Comparison of ENCODE assay signal across 9 cellular contexts in the genomic region with DNA sequence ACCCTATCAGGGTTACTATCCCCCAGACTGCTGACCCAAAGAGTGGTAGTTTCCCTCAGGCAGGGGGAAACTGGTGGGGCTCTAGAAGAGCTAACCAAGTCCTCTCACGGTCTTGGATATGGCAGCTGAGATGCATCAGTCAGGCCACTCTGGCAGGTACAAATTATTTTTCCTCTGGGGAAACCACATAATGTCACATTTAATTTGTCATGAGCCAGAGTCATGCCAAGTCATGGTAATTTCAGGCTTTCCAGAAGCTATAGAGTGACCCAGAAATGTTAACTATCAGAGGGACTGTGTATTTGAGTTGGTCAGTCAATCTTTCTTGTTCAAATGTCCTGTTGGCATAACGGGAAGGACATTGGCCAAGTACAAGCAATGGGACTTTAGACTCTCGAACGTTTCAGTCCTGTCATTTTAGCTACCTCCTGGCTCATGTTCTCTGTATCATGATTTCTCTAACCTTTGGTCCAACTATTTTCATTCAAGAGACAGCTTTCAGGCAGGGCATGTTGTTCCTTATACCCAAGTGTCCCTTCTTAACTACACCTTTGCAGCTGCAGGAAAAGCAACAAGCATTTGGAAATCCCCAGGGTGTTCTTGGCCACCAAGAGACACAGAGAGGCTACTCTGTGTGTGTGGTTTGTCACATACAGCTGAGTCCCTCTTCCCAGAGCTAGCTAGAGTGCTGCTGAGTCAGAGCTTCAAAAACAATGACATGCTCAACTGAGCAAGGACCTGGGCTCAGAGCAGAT.
DNase-seq lines count a peak whose midpoint lies in the region; ATAC-seq and TF ChIP-seq lines count a peak whose summit lies in the region.
"Had no signal": no experiment of that assay in that cellular context is flagged by ENCODE, and none has a peak within 500 bp of the region (broad histone marks: within the 10 kb centered on the region; RNA-seq: fewer than 3 reads in every experiment).

No MANE protein-coding gene starts in this region.

- H3K4me3 Mint-ChIP-seq in Calu3 (ENCODE audit: low read depth, unreplicated experiment), result no peak overlapping the region

- CTCF ChIA-PET in Calu3 (lab: Charles Lee), result no interaction called here

- ATAC-seq in GM21381 (IDR thresholded peaks at IDR 0.05; ENCODE audit: unreplicated experiment), result peak; percentile 77
- peak; percentile 81 for ATAC-seq in HG03565 (IDR thresholded peaks at IDR 0.05; ENCODE audit: unreplicated experiment)

- intact Hi-C loops in Calu3 (cut with micrococcal nuclease; ENCODE audit: unreplicated experiment), result no loop called here

- DNase-seq in GM12864 (ENCODE audit: low read depth) (peak; percentile 27), globus pallidus (ENCODE audit: low spot score) (peak; percentile 63), Calu3 (no peak), NCI-H226 (no peak), HT-29 (ENCODE audit: low spot score) (no peak)
- no peak for DNase-seq in activated CD4-positive, CD25-positive, alpha-beta regulatory T cell (lab: John Stamatoyannopoulos, UW)

- peaks cover 3% of the 10 kb centered on the region for H3K36me3 Mint-ChIP-seq in Calu3 (ENCODE audit: insufficient read depth, unreplicated experiment)

- H3K9me3 Mint-ChIP-seq in Calu3 (ENCODE audit: low read depth, unreplicated experiment), result no peaks in the 10 kb centered on the region

- TF ChIP-seq CTCF in GM12864 (IDR thresholded peaks at IDR 0.05; ENCODE audit: low read depth, low read length, missing control alignments) (no peak), Calu3 (IDR thresholded peaks at IDR 0.05; ENCODE audit: unreplicated experiment) (no peak)

- no TSS peak for BruUV-seq in Calu3 (replicated peaks; lab: Mats Ljungman, UMichigan)

- no peak overlapping the region for H3K4me3 ChIP-seq in GM12864 (ENCODE audit: low read depth, low read length)
- H3K4me3 ChIP-seq: adrenal gland had no signal

- peaks cover 11% of the 10 kb centered on the region for H3K4me1 Mint-ChIP-seq in Calu3 (ENCODE audit: low read depth, unreplicated experiment)

- no peak overlapping the region for H3K27ac Mint-ChIP-seq in Calu3 (ENCODE audit: unreplicated experiment)

- no peaks in the 10 kb centered on the region for H3K27me3 Mint-ChIP-seq in Calu3 (ENCODE audit: unreplicated experiment)

Comparison
In these comparisons a context has a peak if more than half of its experiments do, and no peak if none do; other contexts are left out.
1. DNase-seq: peak in GM12864 (single experiment) and globus pallidus (single experiment); none in Calu3 (single experiment), NCI-H226 (single experiment), HT-29 (single experiment) and activated CD4-positive, CD25-positive, alpha-beta regulatory T cell (0 of 4).